In genomic region chr2:213021971-213022899, GRCh38 we compare ENCODE assay signal across 8 cellular contexts.
DNase-seq lines count a peak whose midpoint lies in the region; ATAC-seq and TF ChIP-seq lines count a peak whose summit lies in the region.

No MANE protein-coding gene starts in this region.

- H3K27ac Mint-ChIP-seq in chondrocyte (ENCODE audit: unreplicated experiment), result no peak overlapping the region

- no peaks in the 10 kb centered on the region for H3K27me3 ChIP-seq in MG63

- no peaks in the 10 kb centered on the region for H3K27me3 Mint-ChIP-seq in chondrocyte (ENCODE audit: low read depth)

- no peaks in the 10 kb centered on the region for H3K9me3 ChIP-seq in MG63

- no peak overlapping the region for H3K4me3 ChIP-seq in MG63

- H3K9me3 Mint-ChIP-seq in chondrocyte (ENCODE audit: low read depth), result no peaks in the 10 kb centered on the region

- peaks cover 3% of the 10 kb centered on the region; the same call in 1 of the 2 replicates for H3K36me3 ChIP-seq in MG63

- ATAC-seq in GM18519 (IDR thresholded peaks at IDR 0.05; ENCODE audit: low FRiP score, unreplicated experiment) (peak; percentile 77), GM21737 (IDR thresholded peaks at IDR 0.05; ENCODE audit: unreplicated experiment) (peak; percentile 64)

- peaks cover 10% of the 10 kb centered on the region for H3K4me1 Mint-ChIP-seq in chondrocyte (ENCODE audit: low read depth)

- no peak for TF ChIP-seq CTCF in chondrocyte (IDR thresholded peaks at IDR 0.05)

- DNase-seq in MG63 (peak; percentile 21), kidney glomerular epithelial cell (lab: John Stamatoyannopoulos, UW) (peak; percentile 39), cerebellar cortex (ENCODE audit: low spot score) (no peak), chondrocyte (ENCODE audit: low spot score) (no peak), HuH-7.5 (ENCODE audit: low spot score) (no peak)
- DNase-seq in stimulated activated naive CD4-positive, alpha-beta T cell (lab: John Stamatoyannopoulos, UW), result no peak

- peaks cover 7% of the 10 kb centered on the region for H3K36me3 Mint-ChIP-seq in chondrocyte (ENCODE audit: low read depth)

- no peak overlapping the region for H3K4me3 Mint-ChIP-seq in chondrocyte (ENCODE audit: unreplicated experiment)

Comparison
In these comparisons a context has a peak if more than half of its experiments do, and no peak if none do; other contexts are left out.
1. DNase-seq: peak in MG63 (single experiment) and kidney glomerular epithelial cell (single experiment); none in cerebellar cortex (single experiment), chondrocyte (single experiment), stimulated activated naive CD4-positive, alpha-beta T cell (0 of 6) and HuH-7.5 (single experiment).